ENCODE assay signal across 8 cellular contexts in genomic region chr12:74689071-74689655, GRCh38.
DNase-seq lines count a peak whose midpoint lies in the region; ATAC-seq and TF ChIP-seq lines count a peak whose summit lies in the region.

No MANE protein-coding gene starts in this region.

- TF ChIP-seq CTCF in cardiac fibroblast (IDR thresholded peaks at IDR 0.05; ENCODE audit: low read depth, low read length): peak; percentile 55

- H3K4me3 ChIP-seq in cardiac fibroblast (replicated peaks in 1 of 2; ENCODE audit: low read depth in 2 of 2, low read length in 2 of 2): no peak overlapping the region

- CTCF ChIA-PET in HEK293T (lab: Yijun Ruan, JAX): interaction anchor here (0.6 kb wide), 1 partner anchor 838 kb away, joined by 3 read pairs; no protein-coding TSS in a partner anchor

- DNase-seq in COLO829 (ENCODE audit: low spot score) (peak; percentile 16), HEK293T (ENCODE audit: extremely low spot score) (peak; percentile 10), NCI-H345 treated with DMSO at 0.1 percent for 48 hours (lab: John Stamatoyannopoulos, UW; ENCODE audit: unreplicated experiment) (peak; percentile 19), cardiac fibroblast (ENCODE audit: low read depth in 2 of 2) (peak; percentile 72 to 79), midbrain (lab: John Stamatoyannopoulos, UW) (peak; percentile 44)
- no peak for DNase-seq in stimulated activated CD8-positive, alpha-beta memory T cell treated with anti-CD3 and anti-CD28 coated beads, Interleukin-4, amount 100 ng/mL, for 48 hours
- no peak for DNase-seq in stimulated activated CD4-positive, alpha-beta T cell treated with anti-CD3 and anti-CD28 coated beads, Interleukin-2, amount 100 ng/mL, for 48 hours

- POLR2A ChIA-PET in HEK293T (lab: Yijun Ruan, JAX): no interaction called here

- ATAC-seq in HG02884 (IDR thresholded peaks at IDR 0.05; ENCODE audit: unreplicated experiment): no peak

TF ChIP-seq in HEK293T, 16 proteins besides CTCF, POLR2A, EP300 and RAD21:
- TF ChIP-seq FOXM1 (IDR thresholded peaks at IDR 0.05; ENCODE audit: borderline replicate concordance) (no peak), BHLHE40 (IDR thresholded peaks at IDR 0.05; ENCODE audit: borderline replicate concordance) (no peak), ELF4 (IDR thresholded peaks at IDR 0.05) (no peak), FOXA1 (IDR thresholded peaks at IDR 0.05) (no peak), ZNF384 (IDR thresholded peaks at IDR 0.05) (peak; percentile 43; the same call in 1 of the 2 replicates)
TF ChIP-seq in HEK293T: peak in this region for 1.

Comparison
In these comparisons a context has a peak if more than half of its experiments do, and no peak if none do; other contexts are left out.
1. DNase-seq: peak in COLO829 (single experiment), HEK293T (single experiment), NCI-H345 treated with DMSO at 0.1 percent for 48 hours (single experiment), cardiac fibroblast (2 of 2) and midbrain (single experiment); none in stimulated activated CD8-positive, alpha-beta memory T cell treated with anti-CD3 and anti-CD28 coated beads, Interleukin-4, amount 100 ng/mL, for 48 hours (single experiment) and stimulated activated CD4-positive, alpha-beta T cell treated with anti-CD3 and anti-CD28 coated beads, Interleukin-2, amount 100 ng/mL, for 48 hours (0 of 2).